ENCODE assay signal across 13 cellular contexts in the genomic region with DNA sequence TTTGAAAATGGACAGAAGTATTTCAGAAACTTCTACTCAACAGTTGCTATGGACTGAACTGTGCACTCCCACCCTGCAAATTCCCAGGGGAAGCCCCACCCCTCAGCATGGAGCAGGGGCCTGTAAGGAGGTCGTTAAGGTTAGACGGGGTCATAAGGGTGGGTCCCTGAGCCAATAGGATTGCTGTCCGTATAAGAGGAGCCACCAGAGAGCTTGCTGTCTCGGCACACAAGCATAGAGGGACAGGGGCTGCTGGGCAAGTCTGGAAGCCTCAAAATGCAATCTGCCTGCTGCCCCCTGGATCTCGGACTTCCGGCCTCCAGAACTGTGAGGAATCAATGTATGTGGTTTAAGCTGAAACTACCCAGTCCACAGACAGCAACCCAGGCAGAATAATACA.
"Had no signal": no experiment of that assay in that cellular context is flagged by ENCODE, and none has a peak within 500 bp of the region (broad histone marks: within the 10 kb centered on the region; RNA-seq: fewer than 3 reads in every experiment).

No MANE protein-coding gene starts in this region.

- DNase-seq: activated naive CD4-positive, alpha-beta T cell treated with anti-CD3 and anti-CD28 coated beads for 36 hours; hippocampal formation; kidney glomerular epithelial cell; psoas muscle; stimulated activated CD4-positive, alpha-beta T cell treated with anti-CD3 and anti-CD28 coated beads, Interleukin-1b, Interleukin-23, amount 100 ng/mL, for 48 hours; stomach; T-helper 2 cell; testis; upper lobe of left lung had no signal

- H3K36me3 ChIP-seq: ascending aorta, stomach, upper lobe of left lung had no signal

- H3K27ac Mint-ChIP-seq: activated naive CD4-positive, alpha-beta T cell treated with anti-CD3 and anti-CD28 coated beads for 36 hours; activated T-helper 2 cell treated with anti-CD3 and anti-CD28 coated beads, Interferon-gamma antibody, Interleukin-2, Interleukin-4, amounts not matched to agents 10 μg/mL and 5 μg/mL and 100 μg/mL, durations not matched to agents 14 hours and 24 hours and 36 hours; nephron had no signal

- H3K27ac ChIP-seq: ascending aorta, psoas muscle, stomach, testis, upper lobe of left lung had no signal

- H3K9me3 ChIP-seq: ascending aorta, psoas muscle, stomach, testis, upper lobe of left lung had no signal

- H3K9me3 Mint-ChIP-seq: activated naive CD4-positive, alpha-beta T cell treated with anti-CD3 and anti-CD28 coated beads for 36 hours; activated T-helper 2 cell treated with anti-CD3 and anti-CD28 coated beads, Interferon-gamma antibody, Interleukin-2, Interleukin-4, amounts not matched to agents 10 μg/mL and 5 μg/mL and 100 μg/mL, durations not matched to agents 14 hours and 24 hours and 36 hours; nephron had no signal

- ATAC-seq: psoas muscle, sciatic nerve had no signal

- H3K4me3 ChIP-seq: ascending aorta, psoas muscle, stomach, testis, upper lobe of left lung had no signal

- H3K4me1 ChIP-seq: ascending aorta, psoas muscle, stomach had no signal

- H3K4me3 Mint-ChIP-seq: activated naive CD4-positive, alpha-beta T cell treated with anti-CD3 and anti-CD28 coated beads for 36 hours; nephron had no signal

- H3K27me3 ChIP-seq: ascending aorta, testis, upper lobe of left lung had no signal
